In genomic region chr3:129673897-129674797, GRCh38 we compare ENCODE assay signal across 21 cellular contexts.
DNase-seq lines count a peak whose midpoint lies in the region; ATAC-seq and TF ChIP-seq lines count a peak whose summit lies in the region.
"Had no signal": no experiment of that assay in that cellular context is flagged by ENCODE, and none has a peak within 500 bp of the region (broad histone marks: within the 10 kb centered on the region; RNA-seq: fewer than 3 reads in every experiment).

No MANE protein-coding gene starts in this region.

- H3K9ac ChIP-seq in Karpas-422 (ENCODE audit: low read length), result peak overlapping the region; percentile 46
- H3K9ac ChIP-seq: GM23248 had no signal

- H3K4me1 ChIP-seq in Caco-2, result peaks cover 28% of the 10 kb centered on the region
- peaks cover 52% of the 10 kb centered on the region for H3K4me1 ChIP-seq in Karpas-422 (ENCODE audit: low read length)

- H4K20me1 ChIP-seq in Karpas-422 (ENCODE audit: insufficient read depth, low read depth, low read length), result no peaks in the 10 kb centered on the region

- H3K4me2 ChIP-seq in Karpas-422 (ENCODE audit: low read depth, low read length, poor library complexity, severe bottlenecking), result peak overlapping the region; percentile 65

- H3K9me3 Mint-ChIP-seq in Caco-2 (ENCODE audit: unreplicated experiment) (no peaks in the 10 kb centered on the region), nephron progenitor cell (no peaks in the 10 kb centered on the region)
- H3K9me3 Mint-ChIP-seq: naive thymus-derived CD4-positive, alpha-beta T cell; WTC11 had no signal

- no peaks in the 10 kb centered on the region for H3K9me2 ChIP-seq in Karpas-422 (replicated peaks; ENCODE audit: insufficient read depth, low read length)

- H3K4me3 Mint-ChIP-seq in Caco-2 (ENCODE audit: unreplicated experiment) (peak overlapping the region; percentile 29), nephron progenitor cell (no peak overlapping the region)
- H3K4me3 Mint-ChIP-seq: activated CD8-positive, alpha-beta memory T cell treated with anti-CD3 and anti-CD28 coated beads, Interleukin-2, amount 10 ng/mL, durations not matched to agents 7 days and 5 days; activated naive CD8-positive, alpha-beta T cell; naive thymus-derived CD4-positive, alpha-beta T cell; WTC11 had no signal

- H2AFZ ChIP-seq in Karpas-422 (ENCODE audit: low read length), result no peak overlapping the region
- H2AFZ ChIP-seq: GM23248 had no signal

- no peaks in the 10 kb centered on the region for H3K36me3 ChIP-seq in Caco-2 (ENCODE audit: control insufficient read depth, insufficient read depth, low read length)
- peaks cover 12% of the 10 kb centered on the region; the same call in 1 of the 2 replicates for H3K36me3 ChIP-seq in Karpas-422 (ENCODE audit: insufficient read depth, low read length)

- peaks cover 21% of the 10 kb centered on the region for H3K4me1 Mint-ChIP-seq in Caco-2 (ENCODE audit: low read depth, unreplicated experiment)
- H3K4me1 Mint-ChIP-seq in nephron progenitor cell, result peaks cover 6% of the 10 kb centered on the region
- H3K4me1 Mint-ChIP-seq: activated CD8-positive, alpha-beta memory T cell treated with anti-CD3 and anti-CD28 coated beads, Interleukin-2, amount 10 ng/mL, durations not matched to agents 7 days and 5 days; WTC11 had no signal

- H3K36me3 Mint-ChIP-seq in Caco-2 (ENCODE audit: insufficient read depth, unreplicated experiment) (no peaks in the 10 kb centered on the region), nephron progenitor cell (ENCODE audit: low read depth) (peaks cover 20% of the 10 kb centered on the region)

- peak overlapping the region; percentile 79 for H3K27ac ChIP-seq in Karpas-422 (ENCODE audit: low read length)
- H3K27ac ChIP-seq: GM23248 had no signal

- POLR2A ChIA-PET in Caco-2 (lab: Charles Lee), result interaction anchor here (0.5 to 1.2 kb wide), 6 partner anchors 9 to 123 kb away, joined by 3 to 9 read pairs (median 4); no protein-coding TSS in a partner anchor

- no peak for ATAC-seq in SK-N-SH treated with all-trans-retinoic acid at 6 μM for 48 hours
- ATAC-seq: activated CD8-positive, alpha-beta memory T cell treated with anti-CD3 and anti-CD28 coated beads, Interleukin-2, amount 10 ng/mL, durations not matched to agents 7 days and 5 days; naive thymus-derived CD4-positive, alpha-beta T cell; right cardiac atrium; WTC11 had no signal

- no peaks in the 10 kb centered on the region for H3K27me3 Mint-ChIP-seq in Caco-2 (ENCODE audit: insufficient read depth, unreplicated experiment)
- no peaks in the 10 kb centered on the region for H3K27me3 Mint-ChIP-seq in nephron progenitor cell (ENCODE audit: low read depth, poor library complexity)
- H3K27me3 Mint-ChIP-seq: activated CD8-positive, alpha-beta memory T cell treated with anti-CD3 and anti-CD28 coated beads, Interleukin-2, amount 10 ng/mL, durations not matched to agents 7 days and 5 days; activated naive CD8-positive, alpha-beta T cell had no signal

- peaks cover 94% of the 10 kb centered on the region for H3K79me2 ChIP-seq in Karpas-422 (ENCODE audit: low read length)

- H3K4me3 ChIP-seq in Caco-2 (ENCODE audit: low read depth, low read length) (no peak overlapping the region), Karpas-422 (ENCODE audit: low read length) (peak overlapping the region; percentile 33; the same call in 1 of the 2 replicates), epithelial cell of esophagus (ENCODE audit: low read length) (no peak overlapping the region)
- H3K4me3 ChIP-seq: GM23248 had no signal

- H3K27ac Mint-ChIP-seq in Caco-2 (ENCODE audit: unreplicated experiment) (peak overlapping the region; percentile 53), nephron progenitor cell (peak overlapping the region; percentile 57)
- H3K27ac Mint-ChIP-seq: activated CD8-positive, alpha-beta memory T cell treated with anti-CD3 and anti-CD28 coated beads, Interleukin-2, amount 10 ng/mL, durations not matched to agents 7 days and 5 days; activated naive CD8-positive, alpha-beta T cell; naive thymus-derived CD4-positive, alpha-beta T cell; WTC11 had no signal

- H3K27me3 ChIP-seq in Caco-2 (replicated peaks; ENCODE audit: control insufficient read depth, insufficient read depth, low read length), result no peaks in the 10 kb centered on the region
- H3K27me3 ChIP-seq in Karpas-422 (ENCODE audit: low read length), result no peaks in the 10 kb centered on the region

- intact Hi-C loops in Caco-2 (cut with micrococcal nuclease; ENCODE audit: unreplicated experiment), result loop anchor here (1.0 kb wide), 1 partner anchor 11 kb away; no protein-coding TSS in a partner anchor

- CTCF ChIA-PET in Caco-2 (lab: Charles Lee), result interaction anchor here (0.8 to 1.3 kb wide), 3 partner anchors 11 to 184 kb away, joined by 3 to 5 read pairs (median 4); no protein-coding TSS in a partner anchor

- DNase-seq in Caco-2, result peak in 1 of 2 experiments; percentile 32
- DNase-seq in Karpas-422, result peak; percentile 61
- peak; percentile 47 for DNase-seq in epithelial cell of esophagus (ENCODE audit: low read depth)
- no peak for DNase-seq in nephron progenitor cell
- DNase-seq in NCI-H2196 (lab: John Stamatoyannopoulos, UW; ENCODE audit: unreplicated experiment), result no peak
- no peak for DNase-seq in activated T-cell treated with anti-CD3 and anti-CD28 coated beads, Interleukin-2, amount 50 U/mL, for 48 hours
- DNase-seq in hepatic stellate cell (ENCODE audit: low spot score), result no peak
- DNase-seq: activated CD8-positive, alpha-beta memory T cell treated with anti-CD3 and anti-CD28 coated beads, Interleukin-2, amount 10 ng/mL, durations not matched to agents 7 days and 5 days; caudate nucleus; GM23248; IMR-90; naive thymus-derived CD4-positive, alpha-beta T cell; NCI-H1092 treated with DMSO at 0.1 percent for 48 hours; NCI-H345; OCI-M1; right cardiac atrium; stimulated activated CD4-positive, alpha-beta T cell treated with anti-CD3 and anti-CD28 coated beads, Interleukin-4, amount 100 ng/mL, for 24 hours; stimulated activated naive CD4-positive, alpha-beta T cell had no signal

- no TSS peak for BruUV-seq in Caco-2 (replicated peaks; lab: Mats Ljungman, UMichigan)

- H3K9me3 ChIP-seq in Caco-2 (no peaks in the 10 kb centered on the region), Karpas-422 (ENCODE audit: low read length) (no peaks in the 10 kb centered on the region)

- no peak for TF ChIP-seq CTCF in Caco-2 (IDR thresholded peaks at IDR 0.05; ENCODE audit: insufficient read depth in 1 of 2, low read depth in 1 of 2, low read length in 1 of 2, severe bottlenecking in 1 of 2, unreplicated experiment in 1 of 2)
- TF ChIP-seq CTCF in epithelial cell of esophagus (IDR thresholded peaks at IDR 0.05; ENCODE audit: insufficient read depth, low read depth, low read length, missing control alignments), result no peak
- no peak for TF ChIP-seq CTCF in nephron progenitor cell (IDR thresholded peaks at IDR 0.05)

TF ChIP-seq in SK-N-SH treated with all-trans-retinoic acid at 6 μM for 48 hours, 23 proteins besides CTCF, POLR2A, EP300 and RAD21 (continues in another document):
- TF ChIP-seq ZNF565 (CRISPR knock-in tag; conservative IDR thresholded peaks at IDR 0.05; ENCODE audit: low read depth) (no peak), RARB (CRISPR knock-in tag; IDR thresholded peaks at IDR 0.05) (no peak), GLIS3 (CRISPR knock-in tag; IDR thresholded peaks at IDR 0.05) (no peak), ZFP30 (CRISPR knock-in tag; IDR thresholded peaks at IDR 0.05) (no peak), BACH2 (CRISPR knock-in tag; IDR thresholded peaks at IDR 0.05; ENCODE audit: borderline replicate concordance) (no peak), CREB5 (CRISPR knock-in tag; IDR thresholded peaks at IDR 0.05; ENCODE audit: low read depth) (no peak), ZC3H10 (CRISPR knock-in tag; IDR thresholded peaks at IDR 0.05) (no peak)
- TF ChIP-seq, protein P1, sequence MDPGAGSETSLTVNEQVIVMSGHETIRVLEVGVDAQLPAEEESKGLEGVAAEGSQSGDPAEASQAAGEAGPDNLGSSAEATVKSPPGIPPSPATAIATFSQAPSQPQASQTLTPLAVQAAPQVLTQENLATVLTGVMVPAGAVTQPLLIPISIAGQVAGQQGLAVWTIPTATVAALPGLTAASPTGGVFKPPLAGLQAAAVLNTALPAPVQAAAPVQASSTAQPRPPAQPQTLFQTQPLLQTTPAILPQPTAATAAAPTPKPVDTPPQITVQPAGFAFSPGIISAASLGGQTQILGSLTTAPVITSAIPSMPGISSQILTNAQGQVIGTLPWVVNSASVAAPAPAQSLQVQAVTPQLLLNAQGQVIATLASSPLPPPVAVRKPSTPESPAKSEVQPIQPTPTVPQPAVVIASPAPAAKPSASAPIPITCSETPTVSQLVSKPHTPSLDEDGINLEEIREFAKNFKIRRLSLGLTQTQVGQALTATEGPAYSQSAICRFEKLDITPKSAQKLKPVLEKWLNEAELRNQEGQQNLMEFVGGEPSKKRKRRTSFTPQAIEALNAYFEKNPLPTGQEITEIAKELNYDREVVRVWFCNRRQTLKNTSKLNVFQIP (CRISPR knock-in tag; IDR thresholded peaks at IDR 0.05; ENCODE audit: borderline replicate concordance, low read depth), result no peak
- TF ChIP-seq, protein P2, sequence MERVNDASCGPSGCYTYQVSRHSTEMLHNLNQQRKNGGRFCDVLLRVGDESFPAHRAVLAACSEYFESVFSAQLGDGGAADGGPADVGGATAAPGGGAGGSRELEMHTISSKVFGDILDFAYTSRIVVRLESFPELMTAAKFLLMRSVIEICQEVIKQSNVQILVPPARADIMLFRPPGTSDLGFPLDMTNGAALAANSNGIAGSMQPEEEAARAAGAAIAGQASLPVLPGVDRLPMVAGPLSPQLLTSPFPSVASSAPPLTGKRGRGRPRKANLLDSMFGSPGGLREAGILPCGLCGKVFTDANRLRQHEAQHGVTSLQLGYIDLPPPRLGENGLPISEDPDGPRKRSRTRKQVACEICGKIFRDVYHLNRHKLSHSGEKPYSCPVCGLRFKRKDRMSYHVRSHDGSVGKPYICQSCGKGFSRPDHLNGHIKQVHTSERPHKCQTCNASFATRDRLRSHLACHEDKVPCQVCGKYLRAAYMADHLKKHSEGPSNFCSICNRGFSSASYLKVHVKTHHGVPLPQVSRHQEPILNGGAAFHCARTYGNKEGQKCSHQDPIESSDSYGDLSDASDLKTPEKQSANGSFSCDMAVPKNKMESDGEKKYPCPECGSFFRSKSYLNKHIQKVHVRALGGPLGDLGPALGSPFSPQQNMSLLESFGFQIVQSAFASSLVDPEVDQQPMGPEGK (CRISPR knock-in tag; IDR thresholded peaks at IDR 0.05; ENCODE audit: borderline replicate concordance), result no peak

Comparison
In these comparisons a context has a peak if more than half of its experiments do, and no peak if none do; other contexts are left out.
1. DNase-seq: peak in Karpas-422 (single experiment) and epithelial cell of esophagus (single experiment); none in nephron progenitor cell (single experiment), NCI-H2196 (single experiment), activated T-cell treated with anti-CD3 and anti-CD28 coated beads, Interleukin-2, amount 50 U/mL, for 48 hours (0 of 2) and hepatic stellate cell (single experiment).